In the genomic region with DNA sequence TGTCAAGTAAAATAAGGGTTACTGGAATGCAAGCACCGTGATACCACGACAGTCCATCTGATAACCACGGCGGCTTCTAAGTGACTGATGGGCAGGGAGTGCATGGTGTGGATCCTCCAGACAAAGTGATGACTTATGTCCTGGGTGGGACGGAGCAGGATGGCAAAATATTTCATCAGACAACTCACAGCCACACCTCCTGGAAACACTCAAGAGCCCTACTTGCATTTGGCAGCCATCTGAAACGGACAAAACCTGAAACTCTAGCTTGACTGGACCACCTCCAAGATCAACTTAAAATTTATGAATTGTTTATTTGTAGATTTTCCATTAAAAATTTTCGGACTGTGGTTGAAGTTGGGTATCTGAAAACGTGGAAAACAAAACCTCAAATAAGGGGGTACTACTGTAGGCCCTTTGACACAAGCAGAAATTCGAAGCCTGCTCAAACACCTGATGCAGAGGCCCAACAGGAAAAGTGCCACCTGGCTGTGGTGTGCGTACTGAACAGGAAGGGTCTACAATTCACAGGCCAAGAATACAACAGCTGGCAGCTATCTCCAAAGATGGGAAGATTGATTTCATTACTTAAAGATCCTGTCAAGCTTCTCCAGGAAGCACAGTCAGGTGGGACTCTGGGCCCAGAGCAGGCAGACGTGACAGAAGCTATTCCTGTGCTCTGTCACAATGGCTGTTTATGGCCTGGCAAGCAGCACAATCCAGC, we compare ENCODE assay signal across 19 cellular contexts. TPM values are rescaled to one million over a fixed set of nuclear protein-coding genes. Genes with fewer than 3 reads are reported as not detected.
DNase-seq lines count a peak whose midpoint lies in the region; TF ChIP-seq lines count a peak whose summit lies in the region.
"Had no signal": no experiment of that assay in that cellular context is flagged by ENCODE, and none has a peak within 500 bp of the region (broad histone marks: within the 10 kb centered on the region; RNA-seq: fewer than 3 reads in every experiment).

No MANE protein-coding gene starts in this region.

- WGBS in thyroid gland, 2 donors = 65 to 71% methylated on average over 11 of the region's 11 CpGs

- H3K27ac ChIP-seq in C4-2B (peak overlapping the region; percentile 92), thyroid gland (no peak overlapping the region), substantia nigra (ENCODE audit: low read depth, low read length, poor library complexity, severe bottlenecking) (no peak overlapping the region)
- H3K27ac ChIP-seq: stomach, vagina had no signal

- H3K4me3 ChIP-seq in epithelial cell of esophagus (ENCODE audit: low read length) (no peak overlapping the region), thyroid gland (replicated peaks in 1 of 3) (no peak overlapping the region)
- H3K4me3 ChIP-seq: lung, stomach, vagina had no signal

- H3K9me3 Mint-ChIP-seq in mesothelial cell of epicardium = no peaks in the 10 kb centered on the region
- H3K9me3 Mint-ChIP-seq in activated CD4-positive, alpha-beta memory T cell treated with anti-CD3 and anti-CD28 coated beads for 36 hours = no peaks in the 10 kb centered on the region
- H3K9me3 Mint-ChIP-seq: nephron had no signal

- no peaks in the 10 kb centered on the region for H3K36me3 ChIP-seq in thyroid gland
- H3K36me3 ChIP-seq: vagina had no signal

- H3K27me3 ChIP-seq in thyroid gland = no peaks in the 10 kb centered on the region
- H3K27me3 ChIP-seq: stomach, vagina had no signal

- DNase-seq in LoVo (ENCODE audit: low spot score) (peak; percentile 11), epithelial cell of esophagus (ENCODE audit: low read depth) (peak; percentile 89), mesothelial cell of epicardium (ENCODE audit: low spot score in 2 of 2, unreplicated experiment in 2 of 2) (no peak), thyroid gland (no peak), substantia nigra (lab: John Stamatoyannopoulos, UW) (no peak), AML-193 (lab: John Stamatoyannopoulos, UW) (no peak)
- no peak for DNase-seq in activated CD4-positive, alpha-beta memory T cell treated with anti-CD3 and anti-CD28 coated beads for 36 hours
- DNase-seq: activated CD4-positive, CD25-positive, alpha-beta regulatory T cell treated with anti-CD3 and anti-CD28 coated beads, Interleukin-2, amount 50 U/mL, for 72 hours; activated naive CD4-positive, alpha-beta T cell; MM.1S; NCI-H187 treated with DMSO at 0.1 percent for 48 hours; retina; stomach; T-helper 2 cell had no signal

- H3K27ac Mint-ChIP-seq in mesothelial cell of epicardium = peak overlapping the region; percentile 32
- no peak overlapping the region for H3K27ac Mint-ChIP-seq in activated CD4-positive, alpha-beta memory T cell treated with anti-CD3 and anti-CD28 coated beads for 36 hours
- H3K27ac Mint-ChIP-seq: nephron had no signal

- no peaks in the 10 kb centered on the region for H3K27me3 Mint-ChIP-seq in mesothelial cell of epicardium (ENCODE audit: low read depth)
- H3K27me3 Mint-ChIP-seq in activated CD4-positive, alpha-beta memory T cell treated with anti-CD3 and anti-CD28 coated beads for 36 hours = no peaks in the 10 kb centered on the region

- no peaks in the 10 kb centered on the region for H3K36me3 Mint-ChIP-seq in mesothelial cell of epicardium
- peaks cover 9% of the 10 kb centered on the region for H3K36me3 Mint-ChIP-seq in activated CD4-positive, alpha-beta memory T cell treated with anti-CD3 and anti-CD28 coated beads for 36 hours

- TF ChIP-seq POLR2A in thyroid gland (IDR thresholded peaks at IDR 0.05) = no peak

- H3K4me1 ChIP-seq in thyroid gland = no peaks in the 10 kb centered on the region
- H3K4me1 ChIP-seq: stomach, vagina had no signal

- TF ChIP-seq CTCF in C4-2B (conservative IDR thresholded peaks at IDR 0.05) = peak; percentile 33
- TF ChIP-seq CTCF in epithelial cell of esophagus (IDR thresholded peaks at IDR 0.05; ENCODE audit: insufficient read depth, low read depth, low read length, missing control alignments) = no peak
- no peak for TF ChIP-seq CTCF in mesothelial cell of epicardium (IDR thresholded peaks at IDR 0.05; ENCODE audit: unreplicated experiment)
- TF ChIP-seq CTCF in thyroid gland (IDR thresholded peaks at IDR 0.05) = no peak

- no peaks in the 10 kb centered on the region for H3K9me3 ChIP-seq in thyroid gland
- H3K9me3 ChIP-seq: stomach, vagina had no signal

- CTCF ChIA-PET in activated CD4-positive, alpha-beta memory T cell treated with anti-CD3 and anti-CD28 coated beads for 36 hours (lab: Charles Lee) = no interaction called here

- peaks cover 17% of the 10 kb centered on the region for H3K4me1 Mint-ChIP-seq in mesothelial cell of epicardium
- H3K4me1 Mint-ChIP-seq in activated CD4-positive, alpha-beta memory T cell treated with anti-CD3 and anti-CD28 coated beads for 36 hours (ENCODE audit: low read depth) = no peaks in the 10 kb centered on the region

- POLR2A ChIA-PET in activated CD4-positive, alpha-beta memory T cell treated with anti-CD3 and anti-CD28 coated beads for 36 hours (lab: Charles Lee) = no interaction called here

- no peak overlapping the region for H3K4me3 Mint-ChIP-seq in mesothelial cell of epicardium
- no peak overlapping the region for H3K4me3 Mint-ChIP-seq in activated CD4-positive, alpha-beta memory T cell treated with anti-CD3 and anti-CD28 coated beads for 36 hours
- H3K4me3 Mint-ChIP-seq: nephron had no signal

- intact Hi-C loops in thyroid gland (cut with DNase I) = no loop called here
- intact Hi-C loops in activated CD4-positive, alpha-beta memory T cell treated with anti-CD3 and anti-CD28 coated beads for 36 hours (cut with micrococcal nuclease) = no loop called here

RNA-seq across cellular contexts. Expression of gene LRIT3, which starts 26.0 kb away (rescaled TPM):
- total RNA-seq in mesothelial cell of epicardium = 0.14 to 0.29 TPM (median 0.16 TPM) in 3 replicates
- total RNA-seq in thyroid gland = under 1 TPM; 0.27 to 0.63 (median 0.39) TPM
- under 1 TPM; 0.10 to 0.14 TPM for total RNA-seq in activated CD4-positive, alpha-beta memory T cell treated with anti-CD3 and anti-CD28 coated beads for 36 hours
- total RNA-seq: frontal cortex, vagina had no signal

RNA-seq across cellular contexts. Expression of gene EGF, which starts 38.7 kb away (rescaled TPM):
- total RNA-seq in mesothelial cell of epicardium = 1.0 to 2.0 TPM (median 1.3 TPM) in 3 replicates
- 1 to 10 TPM; 3.1 to 9.4 (median 7.9) TPM for total RNA-seq in thyroid gland
- not detected for total RNA-seq in activated CD4-positive, alpha-beta memory T cell treated with anti-CD3 and anti-CD28 coated beads for 36 hours

RNA-seq across cellular contexts. Expression of gene RRH, which starts 46.2 kb away (rescaled TPM):
- 0.29 to 0.45 TPM (median 0.40 TPM) in 3 replicates for total RNA-seq in mesothelial cell of epicardium
- total RNA-seq in thyroid gland = 1 to 10 TPM in 1 of 4 donors, under 1 TPM in 1, not detected in 2; 0.22 to 1.6 TPM
- under 1 TPM; 0.14 to 0.19 TPM for total RNA-seq in activated CD4-positive, alpha-beta memory T cell treated with anti-CD3 and anti-CD28 coated beads for 36 hours
- total RNA-seq: vagina had no signal

RNA-seq across cellular contexts. Expression of gene GAR1, which starts 58.4 kb away (rescaled TPM):
- total RNA-seq in mesothelial cell of epicardium = 25.6 to 29.5 TPM (median 27.8 TPM) in 3 replicates
- total RNA-seq in thyroid gland = 1 to 10 TPM; 1.8 to 7.8 (median 5.1) TPM
- 10 to 100 TPM; 30.5 to 32.8 TPM for total RNA-seq in activated CD4-positive, alpha-beta memory T cell treated with anti-CD3 and anti-CD28 coated beads for 36 hours

Comparison
In these comparisons a context has a peak if more than half of its experiments do, and no peak if none do; other contexts are left out.
1. DNase-seq: peak in LoVo (single experiment) and epithelial cell of esophagus (single experiment); none in mesothelial cell of epicardium (0 of 2), thyroid gland (0 of 2), activated CD4-positive, alpha-beta memory T cell treated with anti-CD3 and anti-CD28 coated beads for 36 hours (single experiment), substantia nigra (0 of 49) and AML-193 (0 of 2).